Comparison of ENCODE assay signal across 9 cellular contexts in the genomic region with DNA sequence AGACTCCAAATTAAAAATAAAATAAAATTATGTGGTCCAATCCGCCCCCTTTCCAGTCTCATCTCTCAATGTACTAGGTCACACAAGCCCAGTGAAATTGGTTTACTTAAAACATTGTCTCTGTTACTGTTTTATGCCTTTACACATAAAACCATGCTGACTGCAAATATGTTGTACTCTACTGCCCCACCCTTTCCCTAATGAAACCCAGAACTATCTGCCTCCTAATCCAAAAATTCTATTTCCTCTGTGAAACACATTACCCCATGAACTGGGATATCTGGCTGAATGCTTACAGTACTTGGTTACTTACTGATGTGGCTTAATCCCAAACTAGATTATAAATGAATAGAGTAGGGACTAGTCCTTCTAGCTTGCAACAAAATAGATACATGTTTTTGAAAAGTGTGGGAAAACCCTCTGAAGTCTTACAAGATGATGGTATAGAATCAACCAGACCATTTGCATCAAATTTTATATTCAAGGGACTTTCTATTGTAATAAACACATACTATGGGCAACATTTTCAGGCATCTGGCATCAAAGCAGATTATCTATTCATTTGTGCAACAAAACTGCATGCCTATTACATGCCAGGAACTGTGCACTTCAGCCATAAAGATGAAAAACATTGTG. TPM values are rescaled to one million over a fixed set of nuclear protein-coding genes. Genes with fewer than 3 reads are reported as not detected.
DNase-seq lines count a peak whose midpoint lies in the region; ATAC-seq, FAIRE-seq and TF ChIP-seq lines count a peak whose summit lies in the region.
"Had no signal": no experiment of that assay in that cellular context is flagged by ENCODE, and none has a peak within 500 bp of the region (broad histone marks: within the 10 kb centered on the region; RNA-seq: fewer than 3 reads in every experiment).

No MANE protein-coding gene starts in this region.

- H3K4me2 ChIP-seq in HepG2 (ENCODE audit: low read depth, low read length) = no peak overlapping the region; the same call in 1 of the 2 replicates

- H3K79me2 ChIP-seq in HepG2 (ENCODE audit: insufficient read depth, low read length) = peaks cover 95% of the 10 kb centered on the region

- CTCF ChIA-PET in HepG2 (lab: Yijun Ruan, JAX; ENCODE audit: low intra/inter-chr PET ratio, low total read pairs) (no interaction called here), Caco-2 (lab: Charles Lee) (no interaction called here)

- 92% methylated on average over 1 of the region's 1 CpG for WGBS in right lobe of liver (ENCODE audit: insufficient coverage, low coverage, low lambda C conversion rate, missing lambda C conversion rate)
- WGBS in HepG2 (ENCODE audit: low lambda C conversion rate) = 100% methylated on average over 1 of the region's 1 CpG
- 17 to 22% methylated on average over 1 of the region's 1 CpG for WGBS in aorta, 2 donors

- H4K20me1 ChIP-seq in HepG2 (ENCODE audit: insufficient read depth, low read length) = peaks cover 99% of the 10 kb centered on the region

- BruUV-seq in HepG2 (replicated peaks; lab: Mats Ljungman, UMichigan) = no TSS peak
- BruUV-seq in Caco-2 (replicated peaks; lab: Mats Ljungman, UMichigan) = no TSS peak

- H3K9me3 ChIP-seq in right lobe of liver (no peaks in the 10 kb centered on the region), HepG2 (ENCODE audit: low read length) (no peaks in the 10 kb centered on the region), muscle layer of colon (ENCODE audit: low read length) (no peaks in the 10 kb centered on the region), aorta (ENCODE audit: control insufficient read depth, low read length) (no peaks in the 10 kb centered on the region), SJCRH30 (replicated peaks) (no peaks in the 10 kb centered on the region), Caco-2 (no peaks in the 10 kb centered on the region)

- H3K4me1 ChIP-seq in right lobe of liver (peaks cover 0 to 87% (median 18%) of the 10 kb centered on the region in 4 donors), HepG2 (ENCODE audit: insufficient read depth, low read length) (peaks cover 83% of the 10 kb centered on the region), muscle layer of colon (ENCODE audit: insufficient read depth, low read length) (peaks cover 85% of the 10 kb centered on the region), aorta (ENCODE audit: control insufficient read depth in 1 of 2, insufficient read depth in 2 of 2, low read length in 2 of 2) (peaks cover 2 to 13% of the 10 kb centered on the region in 2 donors), SJCRH30 (no peaks in the 10 kb centered on the region), Caco-2 (peaks cover 70% of the 10 kb centered on the region)

- no peak overlapping the region for H2AFZ ChIP-seq in HepG2 (ENCODE audit: low read length)

- in situ Hi-C loops in HepG2 (cut with HindIII; ENCODE audit: extremely low pct_ligation_motif_present, low pct_unique_long_range_greater_than_20kb) = no loop called here

- H3K27me3 ChIP-seq in right lobe of liver = no peaks in the 10 kb centered on the region
- H3K27me3 ChIP-seq in HepG2 (ENCODE audit: control insufficient read depth in 1 of 2, insufficient read depth in 2 of 2, low read length in 2 of 2) = no peaks in the 10 kb centered on the region
- H3K27me3 ChIP-seq in muscle layer of colon (ENCODE audit: control insufficient read depth in 1 of 2, insufficient read depth in 2 of 2, low read length in 2 of 2) = no peaks in the 10 kb centered on the region
- H3K27me3 ChIP-seq in aorta (ENCODE audit: control insufficient read depth in 1 of 2, insufficient read depth in 2 of 2, low read length in 1 of 2) = no peaks in the 10 kb centered on the region
- H3K27me3 ChIP-seq in SJCRH30 = no peaks in the 10 kb centered on the region
- no peaks in the 10 kb centered on the region for H3K27me3 ChIP-seq in Caco-2 (replicated peaks; ENCODE audit: control insufficient read depth, insufficient read depth, low read length)

- TF ChIP-seq POLR2A in right lobe of liver (IDR thresholded peaks at IDR 0.05) (no peak), HepG2 (IDR thresholded peaks at IDR 0.05; ENCODE audit: insufficient read depth in 1 of 2, low read depth in 2 of 2, low read length in 2 of 2) (no peak)

- no peak for TF ChIP-seq EP300 in HepG2 (IDR thresholded peaks at IDR 0.05; ENCODE audit: low read depth in 2 of 2, low read length in 2 of 2)
- no peak for TF ChIP-seq EP300 in HepG2 (CRISPR knock-in tag; IDR thresholded peaks at IDR 0.05; ENCODE audit: borderline replicate concordance)

- H3K27ac ChIP-seq in right lobe of liver = no peak overlapping the region
- H3K27ac ChIP-seq in HepG2 (ENCODE audit: extremely low read length, insufficient read depth, low read length) = no peak overlapping the region
- H3K27ac ChIP-seq in coronary artery = peak overlapping the region; percentile 89 to 90
- H3K27ac ChIP-seq in muscle layer of colon (ENCODE audit: low read depth, low read length) = peak overlapping the region; percentile 23
- peak overlapping the region in 1 of 2 donors; percentile 77 for H3K27ac ChIP-seq in aorta (ENCODE audit: low read depth in 1 of 2, low read length in 2 of 2)
- no peak overlapping the region for H3K27ac ChIP-seq in SJCRH30

- H3K27me3 Mint-ChIP-seq in Caco-2 (ENCODE audit: insufficient read depth, unreplicated experiment) = no peaks in the 10 kb centered on the region

- no peak overlapping the region for H3K27ac Mint-ChIP-seq in Caco-2 (ENCODE audit: unreplicated experiment)

- TF ChIP-seq CTCF in right lobe of liver (IDR thresholded peaks at IDR 0.05) (no peak), HepG2 (CRISPR knock-in tag; IDR thresholded peaks at IDR 0.05) (no peak), coronary artery (IDR thresholded peaks at IDR 0.05) (no peak), Caco-2 (IDR thresholded peaks at IDR 0.05; ENCODE audit: insufficient read depth in 1 of 2, low read depth in 1 of 2, low read length in 1 of 2, severe bottlenecking in 1 of 2, unreplicated experiment in 1 of 2) (no peak)

- intact Hi-C loops in right lobe of liver (cut with DNase I) (no loop called here), HepG2 (cut with micrococcal nuclease; ENCODE audit: unreplicated experiment) (no loop called here), aorta (cut with DNase I) (no loop called here), Caco-2 (cut with micrococcal nuclease; ENCODE audit: unreplicated experiment) (no loop called here)

- no peak for FAIRE-seq in HepG2 (lab: Jason Lieb, UNC)

- ATAC-seq in right lobe of liver (peak in 3 of 4 donors; percentile 6 to 30 (median 11)), HepG2 (no peak), aorta (ENCODE audit: low FRiP score) (peak; percentile 39)

- H3K4me3 ChIP-seq in right lobe of liver (no peak overlapping the region), HepG2 (replicated peaks in 1 of 3; ENCODE audit: insufficient read depth in 1 of 3, low read depth in 2 of 3, low read length in 3 of 3) (no peak overlapping the region), coronary artery (peak overlapping the region; percentile 64), muscle layer of colon (ENCODE audit: low read depth in 1 of 2, low read length in 2 of 2) (no peak overlapping the region), aorta (ENCODE audit: low read length in 2 of 2) (no peak overlapping the region), SJCRH30 (no peak overlapping the region), Caco-2 (ENCODE audit: low read depth, low read length) (no peak overlapping the region)

- POLR2A ChIA-PET in HepG2 (lab: Yijun Ruan, JAX) = interaction anchor here (1.4 to 1.6 kb wide), 2 partner anchors 8 to 20 kb away, joined by 5 to 6 read pairs; no protein-coding TSS in a partner anchor
- POLR2A ChIA-PET in Caco-2 (lab: Charles Lee) = interaction anchor here (1.0 kb wide), 1 partner anchor 9 kb away, joined by 3 read pairs; no protein-coding TSS in a partner anchor

- H3K9ac ChIP-seq in HepG2 (ENCODE audit: insufficient read depth, low read depth, low read length) (no peak overlapping the region), muscle layer of colon (ENCODE audit: low read length) (no peak overlapping the region)

- no peak for TF ChIP-seq RAD21 in HepG2 (CRISPR knock-in tag; IDR thresholded peaks at IDR 0.05)

- DNase-seq in right lobe of liver = no peak
- no peak for DNase-seq in HepG2 (ENCODE audit: low spot score)
- DNase-seq in coronary artery (ENCODE audit: low spot score) = no peak
- no peak for DNase-seq in aorta
- no peak for DNase-seq in SJCRH30
- DNase-seq in germinal center (ENCODE audit: low spot score) = no peak
- no peak for DNase-seq in Caco-2
- DNase-seq: NCI-H510A treated with DMSO at 0.1 percent for 48 hours had no signal

- H3K9me3 Mint-ChIP-seq in Caco-2 (ENCODE audit: unreplicated experiment) = no peaks in the 10 kb centered on the region

- H3K36me3 Mint-ChIP-seq in Caco-2 (ENCODE audit: insufficient read depth, unreplicated experiment) = peaks cover 83% of the 10 kb centered on the region

- H3K36me3 ChIP-seq in right lobe of liver (no peaks in the 10 kb centered on the region), HepG2 (replicated peaks in 1 of 2; ENCODE audit: control insufficient read depth in 1 of 2, insufficient read depth in 2 of 2, low read length in 2 of 2) (peaks cover 5 to 28% of the 10 kb centered on the region in 2 experiments; a peak in 4 of 5 replicates), muscle layer of colon (ENCODE audit: insufficient read depth, low read length) (peaks cover 9% of the 10 kb centered on the region), aorta (ENCODE audit: control insufficient read depth in 1 of 2, insufficient read depth in 2 of 2, low read length in 1 of 2) (no peaks in the 10 kb centered on the region), SJCRH30 (peaks cover 43% of the 10 kb centered on the region), Caco-2 (ENCODE audit: control insufficient read depth, insufficient read depth, low read length) (no peaks in the 10 kb centered on the region; the same call in 1 of the 2 replicates)

- H3K4me1 Mint-ChIP-seq in Caco-2 (ENCODE audit: low read depth, unreplicated experiment) = peaks cover 38% of the 10 kb centered on the region

- no peak overlapping the region for H3K4me3 Mint-ChIP-seq in Caco-2 (ENCODE audit: unreplicated experiment)

RNA-seq across cellular contexts. Expression of a gene that starts 10.0 kb away (rescaled TPM):
- total RNA-seq in right lobe of liver (10 to 100 TPM; 21.6 to 31.6 (median 25.3) TPM), HepG2 (2016; rRNA removed; fragmentation: Illumina TruSeq; extraction: Trizol) (24.4 and 31.3 TPM in 2 replicates), aorta (100 to 1,000 TPM; 143 to 156 TPM), Caco-2 (2022) (61.4 and 63.1 TPM in 2 replicates)
- 33.8 and 35.5 TPM in 2 replicates for total RNA-seq in HepG2 (2016; cell fraction: cytosol; rRNA removed; fragmentation: Illumina TruSeq; extraction: Trizol; ENCODE audit: low read depth)
- total RNA-seq in HepG2 (2016; cell fraction: insoluble cytoplasmic fraction; rRNA removed; fragmentation: Illumina TruSeq; extraction: Trizol) = 22.1 and 28.1 TPM in 2 replicates
- total RNA-seq in HepG2 (2016; cell fraction: membrane; rRNA removed; fragmentation: Illumina TruSeq; extraction: Trizol) = 22.4 and 24.0 TPM in 2 replicates
- total RNA-seq in HepG2 (2016; cell fraction: nucleus; rRNA removed; fragmentation: Illumina TruSeq; extraction: Trizol) = 66.2 and 71.2 TPM in 2 replicates
- polyA plus RNA-seq in HepG2 (2011; rRNA removed) (6.3 and 7.2 TPM in 2 replicates), aorta (10 to 100 TPM; 16.5 to 25.4 TPM)
- polyA plus RNA-seq in HepG2 (2011; cell fraction: cytosol; rRNA removed) = 4.4 and 6.3 TPM in 2 replicates
- polyA plus RNA-seq in HepG2 (2011; cell fraction: nucleus; rRNA removed) = 37.0 and 41.5 TPM in 2 replicates
- polyA plus RNA-seq in HepG2 (2012) = 22.0 and 24.0 TPM in 2 replicates
- 0.65 and 0.67 TPM in 2 replicates for polyA plus RNA-seq in HepG2 (2016; cell fraction: cytosol; fragmentation: Illumina TruSeq; extraction: Trizol; ENCODE audit: low read depth)
- polyA plus RNA-seq in HepG2 (2016; cell fraction: insoluble cytoplasmic fraction; fragmentation: Illumina TruSeq; extraction: Trizol; ENCODE audit: low read depth) = 15.4 and 16.5 TPM in 2 replicates
- 2.3 and 2.8 TPM in 2 replicates for polyA plus RNA-seq in HepG2 (2016; cell fraction: membrane; fragmentation: Illumina TruSeq; extraction: Trizol; ENCODE audit: low read depth)
- polyA plus RNA-seq in HepG2 (2016; cell fraction: nucleus; fragmentation: Illumina TruSeq; extraction: Trizol; ENCODE audit: insufficient read depth, low read depth) = 36.9 and 42.5 TPM in 2 replicates
- polyA minus RNA-seq in HepG2 (2011; rRNA and poly(A)+ RNA removed; ENCODE audit: low replicate concordance) = 34.9 and 41.2 TPM in 2 replicates
- 15.4 and 16.4 TPM in 2 replicates for polyA minus RNA-seq in HepG2 (2011; cell fraction: cytosol; rRNA and poly(A)+ RNA removed)
- polyA minus RNA-seq in HepG2 (2011; cell fraction: nucleus; rRNA and poly(A)+ RNA removed) = 145 and 151 TPM in 2 replicates
- total RNA-seq in SJCRH30 (2014; rRNA removed; shearing (Covaris generic)) = 50.1 and 68.3 TPM in 2 replicates

Comparison
In these comparisons a context has a peak if more than half of its experiments do, and no peak if none do; other contexts are left out.
1. H3K27ac ChIP-seq: peak in coronary artery (2 of 2) and muscle layer of colon (single experiment); none in right lobe of liver (0 of 3), HepG2 (single experiment) and SJCRH30 (single experiment).